ENCODE assay signal across 1 cellular context in the genomic region with DNA sequence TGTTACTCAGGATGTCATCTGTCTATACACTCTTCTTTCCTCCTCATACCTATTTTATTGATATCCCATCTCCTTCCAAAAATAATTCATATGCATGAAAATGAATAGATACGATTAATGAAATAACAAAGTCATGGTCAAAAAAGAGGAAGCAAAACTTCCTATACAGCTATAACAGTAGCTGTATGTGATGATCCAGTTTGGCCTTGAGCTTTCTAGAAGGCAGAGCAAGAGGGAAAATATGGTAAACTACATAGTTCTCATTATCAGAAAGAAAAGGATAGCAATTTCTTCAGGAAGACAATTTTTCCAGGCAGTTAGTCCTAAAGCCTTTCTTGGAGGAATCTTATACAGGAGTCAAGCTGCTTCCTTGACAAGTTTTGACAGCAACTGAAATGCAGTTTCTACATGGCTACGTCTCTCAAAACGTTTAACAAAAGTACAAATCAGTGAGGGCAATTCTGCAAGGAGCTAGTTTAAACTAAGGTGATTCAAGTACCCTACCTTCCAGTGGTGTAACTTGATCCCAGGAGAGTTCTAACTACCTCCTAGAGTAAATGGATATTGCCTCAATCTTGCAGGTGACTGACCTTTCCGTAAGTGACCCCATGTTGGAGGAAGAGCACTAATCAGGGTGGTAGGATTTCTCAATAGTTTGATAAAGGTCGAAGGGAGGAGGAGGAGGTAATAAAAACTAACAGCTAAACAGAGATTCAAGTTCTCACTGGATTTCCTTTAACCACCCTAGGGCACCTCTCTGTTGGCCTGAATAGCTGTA.
TF ChIP-seq lines count a peak whose summit lies in the region.

No MANE protein-coding gene starts in this region.

TF ChIP-seq in H1, 55 proteins besides CTCF, POLR2A, EP300 and RAD21:
- TF ChIP-seq TBP (IDR thresholded peaks at IDR 0.05; ENCODE audit: low read depth, low read length) (no peak), KDM5A (IDR thresholded peaks at IDR 0.05; ENCODE audit: low read length) (no peak), FOSL1 (IDR thresholded peaks at IDR 0.05; ENCODE audit: insufficient read depth, low read depth, low read length) (no peak), SIRT6 (IDR thresholded peaks at IDR 0.05; ENCODE audit: low read length) (no peak), RNF2 (IDR thresholded peaks at IDR 0.05; ENCODE audit: borderline replicate concordance, low read depth, low read length, missing control alignments, poor library complexity, severe bottlenecking) (no peak), NRF1 (IDR thresholded peaks at IDR 0.05; ENCODE audit: low read depth, low read length) (no peak), CTBP2 (IDR thresholded peaks at IDR 0.05; ENCODE audit: borderline replicate concordance, insufficient read depth, insufficient read length, low read length) (no peak), ASH2L (IDR thresholded peaks at IDR 0.05; ENCODE audit: low read length) (no peak), HDAC6 (IDR thresholded peaks at IDR 0.05; ENCODE audit: low read depth, low read length) (no peak)
TF ChIP-seq in H1: peak in this region for 0.
